In genomic region chr2:173402405-173402974, GRCh38 we compare ENCODE assay signal across 7 cellular contexts. TPM values are rescaled to one million over a fixed set of nuclear protein-coding genes. Genes with fewer than 3 reads are reported as not detected.
DNase-seq lines count a peak whose midpoint lies in the region; ATAC-seq and TF ChIP-seq lines count a peak whose summit lies in the region.

No MANE protein-coding gene starts in this region.

- peak; percentile 65 for TF ChIP-seq CTCF in mucosa of descending colon (IDR thresholded peaks at IDR 0.05)

- intact Hi-C loops in mucosa of descending colon (cut with DNase I, micrococcal nuclease) = loop anchor here (10.0 kb wide), 3 partner anchors 162 to 942 kb away; partner anchors contain the start of gene SP9 (in 1 of the 2)

- H3K4me3 ChIP-seq in mucosa of descending colon = no peak overlapping the region

- no peaks in the 10 kb centered on the region for H3K9me3 ChIP-seq in mucosa of descending colon

- peaks cover 10% of the 10 kb centered on the region for H3K4me1 ChIP-seq in mucosa of descending colon (ENCODE audit: low read depth)

- DNase-seq in HT-29 (ENCODE audit: low spot score) (peak; percentile 92), NOMO-1 (lab: John Stamatoyannopoulos, UW; ENCODE audit: unreplicated experiment in 2 of 2) (peak; percentile 60 to 80), epidermal melanocyte (ENCODE audit: insufficient read length, low spot score) (peak; percentile 57), mucosa of descending colon (peak; percentile 64 to 85 (median 80))
- peak; percentile 29 to 61 (median 40) for DNase-seq in activated CD8-positive, alpha-beta memory T cell treated with anti-CD3 and anti-CD28 coated beads for 48 hours (ENCODE audit: low read depth in 2 of 3, low spot score in 2 of 3)
- DNase-seq in stimulated activated CD8-positive, alpha-beta memory T cell treated with anti-CD3 and anti-CD28 coated beads, Interleukin-4, amount 100 ng/mL, for 24 hours (ENCODE audit: low read depth) = peak; percentile 54

- ATAC-seq in GM18498 (IDR thresholded peaks at IDR 0.05; ENCODE audit: unreplicated experiment) (peak; percentile 72), mucosa of descending colon (peak; percentile 96)

- H3K36me3 ChIP-seq in mucosa of descending colon (ENCODE audit: low read depth) = no peaks in the 10 kb centered on the region

RNA-seq across cellular contexts. Expression of gene CDCA7, which starts 47.8 kb away (rescaled TPM):
- total RNA-seq in HT-29 (2014; rRNA removed; shearing (Covaris generic)) = 48.2 and 55.4 TPM in 2 replicates
- 10 to 100 TPM in 2 of 3 donors, 1 to 10 TPM in 1; 9.3 to 43.6 (median 23.0) TPM for total RNA-seq in mucosa of descending colon

Comparison
In these comparisons a context has a peak if more than half of its experiments do, and no peak if none do; other contexts are left out.
1. DNase-seq: peak in every context shown above with its lines; median percentile 92 in HT-29; 80 in mucosa of descending colon; 70 in NOMO-1; 57 in epidermal melanocyte; 54 in stimulated activated CD8-positive, alpha-beta memory T cell treated with anti-CD3 and anti-CD28 coated beads, Interleukin-4, amount 100 ng/mL, for 24 hours; 40 in activated CD8-positive, alpha-beta memory T cell treated with anti-CD3 and anti-CD28 coated beads for 48 hours.